ENCODE assay signal across 17 cellular contexts in the genomic region with DNA sequence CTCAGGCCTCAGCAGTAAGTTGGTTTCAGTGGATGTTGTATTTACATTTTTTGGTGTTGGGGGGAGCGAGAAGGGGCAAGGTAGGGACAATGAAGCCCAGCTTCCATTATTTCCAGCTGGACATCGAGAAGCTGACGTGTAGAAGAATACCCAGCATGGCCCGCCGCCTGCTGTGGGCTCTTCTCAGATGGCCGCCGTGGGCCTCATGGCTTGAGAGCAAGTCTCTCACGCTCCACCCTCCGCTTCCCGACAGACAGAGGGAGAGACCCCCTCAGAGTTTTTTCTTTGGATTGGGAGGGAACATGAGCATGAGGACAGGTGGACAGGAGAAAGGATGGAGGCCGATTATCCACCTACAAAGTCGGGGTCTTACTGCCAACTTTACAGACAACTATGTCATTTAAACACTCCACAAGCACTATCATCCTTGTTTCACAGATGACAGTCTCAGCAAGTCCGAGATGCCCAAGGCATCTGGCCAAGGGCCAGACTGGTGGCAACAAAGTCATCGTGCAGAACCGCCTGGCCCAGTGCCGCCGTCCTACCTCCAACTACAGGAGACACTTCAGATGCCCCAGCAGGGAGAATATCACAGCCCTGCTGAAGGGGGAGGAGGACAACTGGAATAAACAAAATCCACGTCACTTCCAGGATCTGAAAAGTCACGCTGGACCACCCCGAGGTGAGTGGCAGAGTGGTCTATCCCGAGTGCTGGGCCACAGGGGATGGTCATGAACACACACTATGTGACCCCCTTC.
A peak's percentile ranks its signal among the peaks of the same experiment; 100 is the strongest.
DNase-seq lines count a peak whose midpoint lies in the region; TF ChIP-seq lines count a peak whose summit lies in the region.
"Had no signal": no experiment of that assay in that cellular context is flagged by ENCODE, and none has a peak within 500 bp of the region (broad histone marks: within the 10 kb centered on the region; RNA-seq: fewer than 3 reads in every experiment).

No MANE protein-coding gene starts in this region.

- no peaks in the 10 kb centered on the region for H3F3A ChIP-seq in MM.1S (ENCODE audit: insufficient read depth, low read length)

- H4K20me1 ChIP-seq in BLaER1: peaks cover 88% of the 10 kb centered on the region
- H4K20me1 ChIP-seq in MM.1S (ENCODE audit: insufficient read depth, low read length): no peaks in the 10 kb centered on the region

- H3K36me3 Mint-ChIP-seq in brain (peaks cover 7% of the 10 kb centered on the region), mesothelial cell of epicardium (peaks cover 3% of the 10 kb centered on the region)
- H3K36me3 Mint-ChIP-seq: CD8-positive, alpha-beta T cell had no signal

- H3K36me3 ChIP-seq in BLaER1 (peaks cover 12% of the 10 kb centered on the region; the same call in 1 of the 2 replicates), rectal smooth muscle tissue (ENCODE audit: control insufficient read depth, insufficient read depth, low read length) (no peaks in the 10 kb centered on the region), MM.1S (replicated peaks; ENCODE audit: insufficient read depth, low read length) (no peaks in the 10 kb centered on the region)
- H3K36me3 ChIP-seq: SJCRH30 had no signal

- DNase-seq in mesothelial cell of epicardium (ENCODE audit: low spot score in 2 of 2, unreplicated experiment in 2 of 2): no peak
- no peak for DNase-seq in A172 (ENCODE audit: low spot score)
- no peak for DNase-seq in middle frontal gyrus (ENCODE audit: extremely low spot score, low spot score)
- no peak for DNase-seq in MM.1S
- DNase-seq in NCI-H1694 treated with DMSO at 0.1 percent for 48 hours (lab: John Stamatoyannopoulos, UW): no peak
- DNase-seq: Calu3; CD8-positive, alpha-beta T cell; DMS53; KBM-7; NCI-H1105 treated with DMSO at 0.1 percent for 48 hours; NCI-H1694; NCI-H774; SJCRH30 had no signal

- peaks cover 3% of the 10 kb centered on the region; the same call in 1 of the 2 replicates for H3K79me2 ChIP-seq in MM.1S (ENCODE audit: low read length)

- H3K27ac ChIP-seq in BLaER1 (no peak overlapping the region), rectal smooth muscle tissue (ENCODE audit: low read depth, low read length) (peak overlapping the region; percentile 99), MM.1S (ENCODE audit: low read length) (no peak overlapping the region)
- H3K27ac ChIP-seq: BLaER1 treated with 17β-estradiol and CSF1 and Interleukin-3, amounts not matched to agents 10 nM and 100 nM; SJCRH30 had no signal

- H3K9me3 ChIP-seq in BLaER1 (no peaks in the 10 kb centered on the region), MM.1S (replicated peaks; ENCODE audit: insufficient read depth, low read length) (no peaks in the 10 kb centered on the region)
- H3K9me3 ChIP-seq: BLaER1 treated with 17β-estradiol and CSF1 and Interleukin-3, amounts not matched to agents 10 nM and 100 nM; SJCRH30 had no signal

- H3K9me3 Mint-ChIP-seq in brain: peaks cover 0 to 3% (median 0%) of the 10 kb centered on the region in 5 experiments
- no peaks in the 10 kb centered on the region for H3K9me3 Mint-ChIP-seq in mesothelial cell of epicardium
- H3K9me3 Mint-ChIP-seq: CD8-positive, alpha-beta T cell had no signal

- peaks cover 2% of the 10 kb centered on the region for H3K27me3 Mint-ChIP-seq in brain
- H3K27me3 Mint-ChIP-seq in mesothelial cell of epicardium (ENCODE audit: low read depth): no peaks in the 10 kb centered on the region

- TF ChIP-seq CTCF in brain (conservative IDR thresholded peaks at IDR 0.05) (no peak), mesothelial cell of epicardium (IDR thresholded peaks at IDR 0.05; ENCODE audit: unreplicated experiment) (no peak), MM.1S (IDR thresholded peaks at IDR 0.05; ENCODE audit: low read length) (no peak)

- H3K4me3 Mint-ChIP-seq in brain: peak overlapping the region in 4 of 5 experiments; percentile 1 to 55 (median 38)
- no peak overlapping the region for H3K4me3 Mint-ChIP-seq in mesothelial cell of epicardium
- H3K4me3 Mint-ChIP-seq: CD8-positive, alpha-beta T cell had no signal

- H3K4me2 ChIP-seq in BLaER1: 0 out of 2 replicates have a peak overlapping the region, but pooled peaks have one; percentile 10
- no peak overlapping the region for H3K4me2 ChIP-seq in MM.1S (ENCODE audit: low read depth, low read length)

- H3K27ac Mint-ChIP-seq in brain: peak overlapping the region; percentile 8 to 84 (median 63)
- peak overlapping the region; percentile 13 for H3K27ac Mint-ChIP-seq in mesothelial cell of epicardium
- H3K27ac Mint-ChIP-seq: CD8-positive, alpha-beta T cell had no signal

- H3K4me3 ChIP-seq in BLaER1 (no peak overlapping the region), rectal smooth muscle tissue (ENCODE audit: low read length) (no peak overlapping the region), MM.1S (ENCODE audit: low read length) (no peak overlapping the region)
- H3K4me3 ChIP-seq: BLaER1 treated with 17β-estradiol and CSF1 and Interleukin-3, amounts not matched to agents 10 nM and 100 nM; SJCRH30 had no signal

- H3K4me1 ChIP-seq in BLaER1: peaks cover 35% of the 10 kb centered on the region
- peaks cover 73% of the 10 kb centered on the region for H3K4me1 ChIP-seq in rectal smooth muscle tissue (ENCODE audit: control insufficient read depth, insufficient read depth, low read length)
- H3K4me1 ChIP-seq in MM.1S (ENCODE audit: low read length): no peaks in the 10 kb centered on the region
- H3K4me1 ChIP-seq: SJCRH30 had no signal

- H3K9ac ChIP-seq in BLaER1 (no peak overlapping the region), rectal smooth muscle tissue (ENCODE audit: low read length) (no peak overlapping the region), MM.1S (ENCODE audit: low read length) (no peak overlapping the region)
- H3K9ac ChIP-seq: BLaER1 treated with 17β-estradiol and CSF1 and Interleukin-3, amounts not matched to agents 10 nM and 100 nM had no signal

- H3K27me3 ChIP-seq in BLaER1 (no peaks in the 10 kb centered on the region), rectal smooth muscle tissue (ENCODE audit: control insufficient read depth, insufficient read depth, low read length) (no peaks in the 10 kb centered on the region), MM.1S (replicated peaks; ENCODE audit: insufficient read depth, low read length) (no peaks in the 10 kb centered on the region)
- H3K27me3 ChIP-seq: SJCRH30 had no signal

- no peaks in the 10 kb centered on the region for H3K9me2 ChIP-seq in MM.1S (replicated peaks; ENCODE audit: insufficient read depth, low read length)

- H2AFZ ChIP-seq in MM.1S (ENCODE audit: low read length): no peak overlapping the region

- peaks cover 15% of the 10 kb centered on the region for H3K4me1 Mint-ChIP-seq in brain
- peaks cover 30% of the 10 kb centered on the region for H3K4me1 Mint-ChIP-seq in mesothelial cell of epicardium
